ENCODE assay signal across 17 cellular contexts in the genomic region with DNA sequence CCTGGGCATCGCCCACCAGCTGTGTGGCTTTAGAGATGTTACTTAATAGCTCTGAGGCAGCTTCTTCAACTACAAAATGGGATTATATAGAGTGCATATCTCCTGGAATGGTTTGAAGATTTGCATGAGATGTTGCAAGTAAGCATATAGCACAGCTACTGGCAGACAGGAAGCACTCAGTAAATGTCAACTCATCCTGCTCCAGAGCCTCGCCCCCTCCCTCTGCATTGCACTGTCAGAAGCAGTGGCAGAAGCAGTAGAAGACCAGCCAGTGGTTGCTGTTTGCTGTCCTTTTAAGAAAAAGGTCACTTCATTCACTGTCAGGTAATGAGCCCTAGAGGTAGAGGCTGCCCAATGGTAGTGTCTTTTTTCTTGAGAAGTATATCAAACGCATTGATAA.
A peak's percentile ranks its signal among the peaks of the same experiment; 100 is the strongest.
DNase-seq lines count a peak whose midpoint lies in the region; ATAC-seq, FAIRE-seq and TF ChIP-seq lines count a peak whose summit lies in the region.
"Had no signal": no experiment of that assay in that cellular context is flagged by ENCODE, and none has a peak within 500 bp of the region (broad histone marks: within the 10 kb centered on the region; RNA-seq: fewer than 3 reads in every experiment).

No MANE protein-coding gene starts in this region.

- H3K27ac ChIP-seq in K562 (ENCODE audit: extremely low read depth, low read depth, low read length), result no peak overlapping the region
- no peak overlapping the region for H3K27ac ChIP-seq in right atrium auricular region
- H3K27ac ChIP-seq: C4-2B had no signal

- H3K79me2 ChIP-seq in K562 (ENCODE audit: control insufficient read depth, insufficient read depth, low read length), result no peaks in the 10 kb centered on the region

- H2AFZ ChIP-seq in K562 (ENCODE audit: low read depth, low read length), result no peak overlapping the region

- no peak overlapping the region for H3K9ac ChIP-seq in K562 (ENCODE audit: insufficient read depth in 1 of 2, low read depth in 2 of 2, low read length in 2 of 2)

- FAIRE-seq in K562 (lab: Jason Lieb, UNC), result peak; percentile 19
- FAIRE-seq: A204.1, GM12891, H1, HTR-8/SVneo had no signal

- TF ChIP-seq POLR2A in NB4 (IDR thresholded peaks at IDR 0.05; ENCODE audit: extremely low read depth, insufficient read length) (no peak), K562 (conservative IDR thresholded peaks at IDR 0.05) (no peak)

- no peak overlapping the region for H3K4me2 ChIP-seq in K562 (ENCODE audit: insufficient read depth, low read length)

- intact Hi-C loops in activated CD4-positive, alpha-beta memory T cell treated with anti-CD3 and anti-CD28 coated beads for 36 hours (cut with micrococcal nuclease), result no loop called here
- intact Hi-C loops in K562 (cut with micrococcal nuclease), result no loop called here

- H3K4me1 Mint-ChIP-seq in activated CD4-positive, alpha-beta memory T cell treated with anti-CD3 and anti-CD28 coated beads for 36 hours (ENCODE audit: low read depth), result peaks cover 2% of the 10 kb centered on the region
- peaks cover 4% of the 10 kb centered on the region for H3K4me1 Mint-ChIP-seq in activated CD4-positive, alpha-beta memory T cell treated with anti-CD3 and anti-CD28 coated beads, Interleukin-2, amount 10 ng/mL, durations not matched to agents 7 days and 5 days
- H3K4me1 Mint-ChIP-seq in stimulated activated naive CD8-positive, alpha-beta T cell treated with anti-CD3 and anti-CD28 coated beads, Interleukin-15, amount 100 ng/mL, for 72 hours, result no peaks in the 10 kb centered on the region

- BruUV-seq in K562 (replicated peaks; lab: Mats Ljungman, UMichigan), result no TSS peak

- peak; percentile 10 for DNase-seq in activated CD4-positive, alpha-beta memory T cell treated with anti-CD3 and anti-CD28 coated beads for 36 hours
- DNase-seq in activated CD4-positive, alpha-beta memory T cell treated with anti-CD3 and anti-CD28 coated beads, Interleukin-2, amount 10 ng/mL, durations not matched to agents 7 days and 5 days, result no peak
- DNase-seq in NB4 (ENCODE audit: low read depth) (peak; percentile 73), K562 (ENCODE audit: extremely low read depth in 1 of 4, low spot score in 3 of 4) (peak in 1 of 4 experiments; percentile 7), right atrium auricular region (ENCODE audit: low spot score) (no peak), MG63 (no peak), NCI-H526 (lab: John Stamatoyannopoulos, UW) (no peak)
- no peak for DNase-seq in stimulated activated naive CD8-positive, alpha-beta T cell treated with anti-CD3 and anti-CD28 coated beads, Interleukin-15, amount 100 ng/mL, for 72 hours
- DNase-seq: COR-L47, NCI-H1436 treated with DMSO at 0.1 percent for 48 hours, NCI-H2081 treated with DMSO at 0.1 percent for 48 hours, SW 1271 had no signal

- TF ChIP-seq CTCF in NB4 (IDR thresholded peaks at IDR 0.05; ENCODE audit: low read depth, low read length) (no peak), K562 (IDR thresholded peaks at IDR 0.05 in 2 of 3, conservative IDR thresholded peaks at IDR 0.05 in 1 of 3; ENCODE audit: insufficient read depth in 2 of 3, low read depth in 1 of 3, low read length in 3 of 3) (no peak), right atrium auricular region (IDR thresholded peaks at IDR 0.05) (no peak)

- H3K9me3 Mint-ChIP-seq in activated CD4-positive, alpha-beta memory T cell treated with anti-CD3 and anti-CD28 coated beads for 36 hours, result no peaks in the 10 kb centered on the region
- no peaks in the 10 kb centered on the region for H3K9me3 Mint-ChIP-seq in activated CD4-positive, alpha-beta memory T cell treated with anti-CD3 and anti-CD28 coated beads, Interleukin-2, amount 10 ng/mL, durations not matched to agents 7 days and 5 days
- H3K9me3 Mint-ChIP-seq in stimulated activated naive CD8-positive, alpha-beta T cell treated with anti-CD3 and anti-CD28 coated beads, Interleukin-15, amount 100 ng/mL, for 72 hours, result no peaks in the 10 kb centered on the region

- 0% methylated on average over 3 of the region's 3 CpGs for WGBS in K562 (ENCODE audit: insufficient coverage, low coverage, missing lambda C conversion rate)

- POLR2A ChIA-PET in activated CD4-positive, alpha-beta memory T cell treated with anti-CD3 and anti-CD28 coated beads for 36 hours (lab: Charles Lee), result no interaction called here
- POLR2A ChIA-PET in activated CD4-positive, alpha-beta memory T cell treated with anti-CD3 and anti-CD28 coated beads, Interleukin-2, amount 10 ng/mL, durations not matched to agents 7 days and 5 days (lab: Charles Lee), result no interaction called here
- POLR2A ChIA-PET in K562 (lab: Yijun Ruan, JAX), result no interaction called here

- H3K36me3 Mint-ChIP-seq in activated CD4-positive, alpha-beta memory T cell treated with anti-CD3 and anti-CD28 coated beads for 36 hours, result no peaks in the 10 kb centered on the region
- no peaks in the 10 kb centered on the region for H3K36me3 Mint-ChIP-seq in activated CD4-positive, alpha-beta memory T cell treated with anti-CD3 and anti-CD28 coated beads, Interleukin-2, amount 10 ng/mL, durations not matched to agents 7 days and 5 days (ENCODE audit: low read depth)

- no peaks in the 10 kb centered on the region for H4K20me1 ChIP-seq in K562 (replicated peaks; ENCODE audit: control insufficient read depth, insufficient read depth, low read length)

- H3K27me3 Mint-ChIP-seq in activated CD4-positive, alpha-beta memory T cell treated with anti-CD3 and anti-CD28 coated beads for 36 hours, result no peaks in the 10 kb centered on the region
- peaks cover 2% of the 10 kb centered on the region for H3K27me3 Mint-ChIP-seq in activated CD4-positive, alpha-beta memory T cell treated with anti-CD3 and anti-CD28 coated beads, Interleukin-2, amount 10 ng/mL, durations not matched to agents 7 days and 5 days
- peaks cover 7% of the 10 kb centered on the region for H3K27me3 Mint-ChIP-seq in stimulated activated naive CD8-positive, alpha-beta T cell treated with anti-CD3 and anti-CD28 coated beads, Interleukin-15, amount 100 ng/mL, for 72 hours

- H3K9me1 ChIP-seq in K562 (ENCODE audit: control insufficient read depth, insufficient read depth, low read length), result no peaks in the 10 kb centered on the region

- TF ChIP-seq RAD21 in K562 (CRISPR knock-in tag; conservative IDR thresholded peaks at IDR 0.05 in 1 of 2, IDR thresholded peaks at IDR 0.05 in 1 of 2), result no peak

- no peaks in the 10 kb centered on the region for H3K36me3 ChIP-seq in K562 (ENCODE audit: control insufficient read depth, insufficient read depth, low read length)
- H3K36me3 ChIP-seq in right atrium auricular region, result no peaks in the 10 kb centered on the region
- no peaks in the 10 kb centered on the region for H3K36me3 ChIP-seq in MG63

- in situ Hi-C loops in K562 (cut with MboI), result no loop called here

- H3K9me3 ChIP-seq in K562 (replicated peaks; ENCODE audit: control insufficient read depth, insufficient read depth, low read depth, low read length) (no peaks in the 10 kb centered on the region), right atrium auricular region (no peaks in the 10 kb centered on the region), MG63 (no peaks in the 10 kb centered on the region)

- H3K27ac Mint-ChIP-seq in activated CD4-positive, alpha-beta memory T cell treated with anti-CD3 and anti-CD28 coated beads for 36 hours, result no peak overlapping the region
- no peak overlapping the region for H3K27ac Mint-ChIP-seq in activated CD4-positive, alpha-beta memory T cell treated with anti-CD3 and anti-CD28 coated beads, Interleukin-2, amount 10 ng/mL, durations not matched to agents 7 days and 5 days
- no peak overlapping the region for H3K27ac Mint-ChIP-seq in stimulated activated naive CD8-positive, alpha-beta T cell treated with anti-CD3 and anti-CD28 coated beads, Interleukin-15, amount 100 ng/mL, for 72 hours

- H3K4me3 ChIP-seq in NB4 (ENCODE audit: low read depth, low read length) (no peak overlapping the region), K562 (no peak overlapping the region), right atrium auricular region (no peak overlapping the region), MG63 (no peak overlapping the region)

- no peaks in the 10 kb centered on the region for H3K27me3 ChIP-seq in K562 (ENCODE audit: control insufficient read depth in 2 of 2, insufficient read depth in 2 of 2, low read length in 2 of 2)
- no peaks in the 10 kb centered on the region for H3K27me3 ChIP-seq in right atrium auricular region
- H3K27me3 ChIP-seq in MG63, result no peaks in the 10 kb centered on the region

- H3K4me3 Mint-ChIP-seq in activated CD4-positive, alpha-beta memory T cell treated with anti-CD3 and anti-CD28 coated beads for 36 hours, result no peak overlapping the region
- H3K4me3 Mint-ChIP-seq in activated CD4-positive, alpha-beta memory T cell treated with anti-CD3 and anti-CD28 coated beads, Interleukin-2, amount 10 ng/mL, durations not matched to agents 7 days and 5 days, result no peak overlapping the region
- H3K4me3 Mint-ChIP-seq in stimulated activated naive CD8-positive, alpha-beta T cell treated with anti-CD3 and anti-CD28 coated beads, Interleukin-15, amount 100 ng/mL, for 72 hours, result no peak overlapping the region

- no peaks in the 10 kb centered on the region for H3K4me1 ChIP-seq in K562 (replicated peaks in 1 of 2; ENCODE audit: control insufficient read depth in 2 of 2, insufficient read depth in 2 of 2, low read length in 2 of 2)
- no peaks in the 10 kb centered on the region for H3K4me1 ChIP-seq in right atrium auricular region

- peak; percentile 85 for ATAC-seq in K562
- no peak for ATAC-seq in stimulated activated naive CD8-positive, alpha-beta T cell treated with anti-CD3 and anti-CD28 coated beads, Interleukin-15, amount 100 ng/mL, for 72 hours

- TF ChIP-seq EP300 in K562 (IDR thresholded peaks at IDR 0.05; ENCODE audit: low read length), result no peak

- CTCF ChIA-PET in activated CD4-positive, alpha-beta memory T cell treated with anti-CD3 and anti-CD28 coated beads for 36 hours (lab: Charles Lee), result interaction anchor here (1.5 kb wide), 1 partner anchor 88 kb away, joined by 3 read pairs; no protein-coding TSS in a partner anchor
- CTCF ChIA-PET in activated CD4-positive, alpha-beta memory T cell treated with anti-CD3 and anti-CD28 coated beads, Interleukin-2, amount 10 ng/mL, durations not matched to agents 7 days and 5 days (lab: Charles Lee), result interaction anchor here (1.3 kb wide), 1 partner anchor 88 kb away, joined by 4 read pairs; no protein-coding TSS in a partner anchor
- CTCF ChIA-PET in K562 (lab: Yijun Ruan, JAX; ENCODE audit: low intra/inter-chr PET ratio), result no interaction called here

TF ChIP-seq in K562, 482 proteins besides CTCF, POLR2A, EP300 and RAD21 (continues in another document):
- TF ChIP-seq ILK (tag; IDR thresholded peaks at IDR 0.05; ENCODE audit: borderline replicate concordance, low read depth), result no peak
- peak in 1 of 2 experiments; percentile 55; a peak in 2 of 4 replicates for TF ChIP-seq MAZ (CRISPR knock-in tag; conservative IDR thresholded peaks at IDR 0.05 in 1 of 2, IDR thresholded peaks at IDR 0.05 in 1 of 2)
- no peak for TF ChIP-seq CEBPG (CRISPR knock-in tag; IDR thresholded peaks at IDR 0.05)
- peak in 1 of 2 experiments; percentile 25; a peak in 1 of 4 replicates for TF ChIP-seq CEBPG (tag; conservative IDR thresholded peaks at IDR 0.05 in 1 of 2, IDR thresholded peaks at IDR 0.05 in 1 of 2)

Comparison
In these comparisons a context has a peak if more than half of its experiments do, and no peak if none do; other contexts are left out.
1. DNase-seq: peak in activated CD4-positive, alpha-beta memory T cell treated with anti-CD3 and anti-CD28 coated beads for 36 hours (single experiment) and NB4 (single experiment); none in activated CD4-positive, alpha-beta memory T cell treated with anti-CD3 and anti-CD28 coated beads, Interleukin-2, amount 10 ng/mL, durations not matched to agents 7 days and 5 days (single experiment), right atrium auricular region (single experiment), stimulated activated naive CD8-positive, alpha-beta T cell treated with anti-CD3 and anti-CD28 coated beads, Interleukin-15, amount 100 ng/mL, for 72 hours (0 of 2), MG63 (single experiment) and NCI-H526 (0 of 2).